28 cellular contexts compared by ENCODE assay signal in the genomic region with DNA sequence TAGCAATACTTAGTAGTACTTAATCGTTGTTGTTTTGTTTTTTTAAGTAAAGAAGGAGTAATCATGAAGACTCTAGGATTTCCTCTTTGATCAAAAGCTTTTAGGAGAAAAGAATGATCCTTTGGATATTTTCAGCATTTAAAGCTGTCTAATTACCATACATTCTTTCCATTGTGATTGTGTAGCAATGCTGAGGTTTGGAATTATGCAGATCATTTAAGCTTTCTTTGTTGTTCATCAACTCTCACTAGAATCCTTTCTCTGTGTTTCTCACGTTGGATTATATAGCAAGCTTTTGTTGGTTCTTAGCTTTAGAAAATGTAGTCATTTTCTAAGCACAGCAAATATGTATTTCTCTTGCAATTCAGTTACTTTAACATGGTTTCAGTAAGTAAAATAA.
"Had no signal": no experiment of that assay in that cellular context is flagged by ENCODE, and none has a peak within 500 bp of the region (broad histone marks: within the 10 kb centered on the region; RNA-seq: fewer than 3 reads in every experiment).

No MANE protein-coding gene starts in this region.

- H3K27ac Mint-ChIP-seq: naive thymus-derived CD8-positive, alpha-beta T cell; nephron; progenitor cell of endocrine pancreas; stimulated activated memory B cell treated with anti-CD40 and anti-IgM and Interleukin-4, amounts not matched to agents 10 μg/mL and 1 μg/mL and 100 μg/mL, for 72 hours; stimulated activated naive CD8-positive, alpha-beta T cell treated with anti-CD3 and anti-CD28 coated beads, Interleukin-15, amount 100 ng/mL, for 72 hours; type B pancreatic cell had no signal

- H3K4me2 ChIP-seq: smooth muscle cell had no signal

- H3K36me3 ChIP-seq: lower lobe of right lung, neutrophil, ovary, right atrium auricular region, right lobe of liver, tibial nerve, uterus had no signal

- H3K27me3 Mint-ChIP-seq: naive thymus-derived CD8-positive, alpha-beta T cell; progenitor cell of endocrine pancreas; stimulated activated memory B cell treated with anti-CD40 and anti-IgM and Interleukin-4, amounts not matched to agents 10 μg/mL and 1 μg/mL and 100 μg/mL, for 72 hours; stimulated activated naive CD8-positive, alpha-beta T cell treated with anti-CD3 and anti-CD28 coated beads, Interleukin-15, amount 100 ng/mL, for 72 hours; type B pancreatic cell had no signal

- H3K27me3 ChIP-seq: left lung, neutrophil, ovary, right atrium auricular region, right lobe of liver, tibial nerve, uterus had no signal

- ATAC-seq: left colon; left lung; lower lobe of right lung; naive thymus-derived CD8-positive, alpha-beta T cell; right lobe of liver; stimulated activated memory B cell treated with anti-CD40 and anti-IgM and Interleukin-4, amounts not matched to agents 10 μg/mL and 1 μg/mL and 100 μg/mL, for 72 hours; stimulated activated naive CD8-positive, alpha-beta T cell treated with anti-CD3 and anti-CD28 coated beads, Interleukin-15, amount 100 ng/mL, for 72 hours had no signal

- H3K4me1 Mint-ChIP-seq: nephron, neural crest cell had no signal

- H3K4me3 Mint-ChIP-seq: naive thymus-derived CD8-positive, alpha-beta T cell; nephron; neural crest cell; stimulated activated memory B cell treated with anti-CD40 and anti-IgM and Interleukin-4, amounts not matched to agents 10 μg/mL and 1 μg/mL and 100 μg/mL, for 72 hours; stimulated activated naive CD8-positive, alpha-beta T cell treated with anti-CD3 and anti-CD28 coated beads, Interleukin-15, amount 100 ng/mL, for 72 hours; type B pancreatic cell had no signal

- H3K9me3 ChIP-seq: neutrophil, ovary, right lobe of liver had no signal

- H3K4me1 ChIP-seq: left lung, lower lobe of right lung, right lobe of liver, uterus had no signal

- H3K27ac ChIP-seq: left lung, lower lobe of right lung, neutrophil, ovary, right atrium auricular region, right lobe of liver, tibial nerve, uterus had no signal

- H3K4me3 ChIP-seq: left lung, lower lobe of right lung, ovary, right atrium auricular region, right lobe of liver, smooth muscle cell, tibial nerve, uterus had no signal

- DNase-seq: kidney glomerular epithelial cell; left colon; left lung; lower lobe of right lung; mammary epithelial cell; mesenchymal stem cell; naive thymus-derived CD8-positive, alpha-beta T cell; occipital lobe; ovary; right lobe of liver; stimulated activated CD4-positive, alpha-beta T cell treated with anti-CD3 and anti-CD28 coated beads, Interleukin-1b, Interleukin-23, amount 100 ng/mL, for 48 hours; stimulated activated CD4-positive, alpha-beta T cell treated with anti-CD3 and anti-CD28 coated beads, Interleukin-2, amount 100 ng/mL, for 48 hours; stimulated activated CD4-positive, alpha-beta T cell treated with anti-CD3 and anti-CD28 coated beads, Interleukin-4, amount 100 ng/mL, for 4 hours; stimulated activated CD8-positive, alpha-beta memory T cell treated with anti-CD3 and anti-CD28 coated beads, Interleukin-4, amount 100 ng/mL, for 48 hours; stimulated activated naive CD4-positive, alpha-beta T cell treated with Interleukin-2 at 50 U/mL for 16 hours; stimulated activated naive CD8-positive, alpha-beta T cell treated with anti-CD3 and anti-CD28 coated beads, Interleukin-15, amount 100 ng/mL, for 72 hours; substantia nigra; uterus had no signal

- FAIRE-seq: keratinocyte had no signal
